16 cellular contexts compared by ENCODE assay signal in the genomic region with DNA sequence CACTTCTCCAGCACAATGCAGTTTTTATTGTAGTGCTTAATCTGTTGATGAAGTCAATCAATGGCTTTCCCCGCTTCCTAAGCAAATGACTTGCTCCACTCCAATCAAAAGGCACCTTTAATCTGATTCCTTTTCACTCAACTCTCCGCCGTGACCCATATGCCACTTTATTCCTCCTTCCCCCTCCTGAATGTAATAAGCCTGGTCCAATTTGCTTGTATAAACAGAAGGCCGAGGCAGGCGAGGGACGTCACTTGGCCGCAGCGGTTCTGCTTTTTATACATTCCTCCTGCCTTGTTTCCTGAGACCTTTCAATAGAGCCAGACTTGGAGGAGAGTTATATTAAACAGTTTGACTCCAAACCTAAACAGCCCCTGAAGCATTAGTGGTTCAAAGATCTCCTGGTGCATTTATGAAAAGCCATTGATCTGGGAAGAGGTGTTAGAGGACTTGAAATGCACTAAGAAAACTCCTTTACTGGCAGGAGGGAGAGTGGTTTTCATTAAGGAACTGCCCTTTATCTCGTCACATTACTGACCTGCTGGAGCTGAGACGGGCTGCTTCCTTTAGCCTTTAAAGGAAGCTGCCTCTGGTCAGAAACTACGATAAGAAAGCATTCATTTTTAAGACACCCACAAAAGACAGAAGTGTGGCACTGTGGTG.
DNase-seq lines count a peak whose midpoint lies in the region; ATAC-seq and TF ChIP-seq lines count a peak whose summit lies in the region.
"Had no signal": no experiment of that assay in that cellular context is flagged by ENCODE, and none has a peak within 500 bp of the region (broad histone marks: within the 10 kb centered on the region; RNA-seq: fewer than 3 reads in every experiment).

No MANE protein-coding gene starts in this region.

- intact Hi-C loops in transverse colon (cut with DNase I; ENCODE audit: low total_unique reads): no loop called here

- no peak for ATAC-seq in GM21825 (IDR thresholded peaks at IDR 0.05; ENCODE audit: unreplicated experiment)
- ATAC-seq: activated T-cell treated with anti-CD3 and anti-CD28 coated beads, Interleukin-2, amount 50 U/mL, for 4 hours had no signal

- H3K4me3 ChIP-seq in muscle layer of duodenum (ENCODE audit: low read depth in 1 of 2, low read length in 2 of 2): peak overlapping the region in 1 of 2 donors; percentile 4
- no peak overlapping the region for H3K4me3 ChIP-seq in transverse colon
- H3K4me3 ChIP-seq: BLaER1 treated with 17β-estradiol and CSF1 and Interleukin-3, amounts not matched to agents 10 nM and 100 nM; lung; upper lobe of left lung had no signal

- H3K27me3 ChIP-seq in muscle layer of duodenum (ENCODE audit: low read depth, low read length) (no peaks in the 10 kb centered on the region), transverse colon (no peaks in the 10 kb centered on the region)
- H3K27me3 ChIP-seq: BLaER1 treated with 17β-estradiol and CSF1 and Interleukin-3, amounts not matched to agents 10 nM and 100 nM; upper lobe of left lung had no signal

- no peaks in the 10 kb centered on the region for H3K9me3 ChIP-seq in muscle layer of duodenum (ENCODE audit: control insufficient read depth in 1 of 2, low read length in 2 of 2)
- no peaks in the 10 kb centered on the region for H3K9me3 ChIP-seq in transverse colon
- H3K9me3 ChIP-seq: BLaER1 treated with 17β-estradiol and CSF1 and Interleukin-3, amounts not matched to agents 10 nM and 100 nM; upper lobe of left lung had no signal

- in situ Hi-C loops in transverse colon (cut with MboI; ENCODE audit: low pct_ligation_motif_present in 1 of 4, low pct_unique_long_range_greater_than_20kb in 1 of 4, low sequenced_read_pairs in 3 of 4): no loop called here

- TF ChIP-seq EP300 in transverse colon (IDR thresholded peaks at IDR 0.05; ENCODE audit: low read depth): no peak

- no peaks in the 10 kb centered on the region for H3K36me3 ChIP-seq in muscle layer of duodenum (ENCODE audit: control insufficient read depth in 1 of 2, insufficient read depth in 2 of 2, low read length in 2 of 2)
- H3K36me3 ChIP-seq in transverse colon: no peaks in the 10 kb centered on the region
- H3K36me3 ChIP-seq: BLaER1 treated with 17β-estradiol and CSF1 and Interleukin-3, amounts not matched to agents 10 nM and 100 nM; upper lobe of left lung had no signal

- peaks cover 10 to 25% of the 10 kb centered on the region in 2 donors for H3K4me1 ChIP-seq in muscle layer of duodenum (ENCODE audit: control insufficient read depth in 1 of 2, insufficient read depth in 2 of 2, low read length in 2 of 2)
- H3K4me1 ChIP-seq in transverse colon: peaks cover 0 to 4% (median 0%) of the 10 kb centered on the region in 4 donors
- H3K4me1 ChIP-seq: BLaER1 treated with 17β-estradiol and CSF1 and Interleukin-3, amounts not matched to agents 10 nM and 100 nM had no signal

- WGBS in transverse colon (ENCODE audit: low coverage in 1 of 2), 2 donors: 21 to 23% methylated on average over 9 to 11 of the region's 11 CpGs

- H3K27ac ChIP-seq in muscle layer of duodenum (ENCODE audit: low read length) (peak overlapping the region; percentile 34), transverse colon (no peak overlapping the region)
- H3K27ac ChIP-seq: BLaER1 treated with 17β-estradiol and CSF1 and Interleukin-3, amounts not matched to agents 10 nM and 100 nM had no signal

- DNase-seq in SK-N-DZ (ENCODE audit: low spot score) (peak; percentile 65), fibroblast of gingiva (ENCODE audit: low read depth) (peak; percentile 9), transverse colon (peak; percentile 21), AG08396 (ENCODE audit: low spot score) (no peak), mesenteric fat pad (ENCODE audit: low spot score) (no peak)
- no peak for DNase-seq in activated CD4-positive, alpha-beta T cell treated with anti-CD3 and anti-CD28 coated beads, Interleukin-2, amount 50 U/mL, for 1 hour
- DNase-seq: activated CD4-positive, alpha-beta memory T cell treated with anti-CD3 and anti-CD28 coated beads for 36 hours; activated T-cell treated with anti-CD3 and anti-CD28 coated beads, Interleukin-2, amount 50 U/mL, for 4 hours; DMS53; NCI-H1930; stimulated activated CD4-positive, alpha-beta T cell treated with anti-CD3 and anti-CD28 coated beads, Interleukin-4, amount 100 ng/mL, for 1 hour had no signal

- TF ChIP-seq POLR2A in transverse colon (IDR thresholded peaks at IDR 0.05): no peak

- no peak for TF ChIP-seq CTCF in transverse colon (IDR thresholded peaks at IDR 0.05)

Comparison
In these comparisons a context has a peak if more than half of its experiments do, and no peak if none do; other contexts are left out.
1. DNase-seq: peak in SK-N-DZ (single experiment), fibroblast of gingiva (single experiment) and transverse colon (single experiment); none in AG08396 (single experiment), mesenteric fat pad (single experiment) and activated CD4-positive, alpha-beta T cell treated with anti-CD3 and anti-CD28 coated beads, Interleukin-2, amount 50 U/mL, for 1 hour (single experiment).